7 cellular contexts compared by ENCODE assay signal in genomic region chr13:44434441-44435141, GRCh38.
A peak's percentile ranks its signal among the peaks of the same experiment; 100 is the strongest.
DNase-seq lines count a peak whose midpoint lies in the region; ATAC-seq, FAIRE-seq and TF ChIP-seq lines count a peak whose summit lies in the region.

No MANE protein-coding gene starts in this region.

- ATAC-seq in stimulated activated naive CD8-positive, alpha-beta T cell treated with anti-CD3 and anti-CD28 coated beads, Interleukin-15, amount 100 ng/mL, for 72 hours: no peak
- ATAC-seq in GM19452 (IDR thresholded peaks at IDR 0.05; ENCODE audit: unreplicated experiment) (no peak), HG03565 (IDR thresholded peaks at IDR 0.05; ENCODE audit: unreplicated experiment) (no peak)

- H3K9me3 ChIP-seq in astrocyte (ENCODE audit: insufficient read depth, low read depth, low read length) (no peaks in the 10 kb centered on the region), kidney (ENCODE audit: control insufficient read depth in 1 of 2, low read length in 2 of 2) (no peaks in the 10 kb centered on the region)

- H3K27ac Mint-ChIP-seq in IgD-negative memory B cell (peak overlapping the region in 2 of 3 donors; percentile 79 to 84), astrocyte (ENCODE audit: unreplicated experiment) (peak overlapping the region; percentile 64)
- no peak overlapping the region for H3K27ac Mint-ChIP-seq in stimulated activated naive CD8-positive, alpha-beta T cell treated with anti-CD3 and anti-CD28 coated beads, Interleukin-15, amount 100 ng/mL, for 72 hours

- peaks cover 40% of the 10 kb centered on the region for H3K79me2 ChIP-seq in astrocyte (ENCODE audit: insufficient read depth, low read length)

- intact Hi-C loops in kidney (cut with DNase I): no loop called here

- H3K27ac ChIP-seq in astrocyte (ENCODE audit: low read depth, low read length) (peak overlapping the region; percentile 62), kidney (ENCODE audit: low read depth in 2 of 2, low read length in 2 of 2) (peak overlapping the region; percentile 95 to 99)

- FAIRE-seq in astrocyte (lab: Jason Lieb, UNC) (no peak), kidney (lab: Jason Lieb, UNC) (no peak)

- H3K9me3 Mint-ChIP-seq in IgD-negative memory B cell: no peaks in the 10 kb centered on the region
- H3K9me3 Mint-ChIP-seq in astrocyte (ENCODE audit: unreplicated experiment): no peaks in the 10 kb centered on the region
- no peaks in the 10 kb centered on the region for H3K9me3 Mint-ChIP-seq in stimulated activated naive CD8-positive, alpha-beta T cell treated with anti-CD3 and anti-CD28 coated beads, Interleukin-15, amount 100 ng/mL, for 72 hours

- peaks cover 51% of the 10 kb centered on the region for H4K20me1 ChIP-seq in astrocyte (ENCODE audit: insufficient read depth, low read length)

- H3K4me1 ChIP-seq in astrocyte (ENCODE audit: insufficient read depth, low read length) (peaks cover 22% of the 10 kb centered on the region), kidney (ENCODE audit: control insufficient read depth in 1 of 2, insufficient read depth in 1 of 2, low read depth in 1 of 2, low read length in 2 of 2) (peaks cover 8 to 24% of the 10 kb centered on the region in 2 donors)

- H3K4me3 Mint-ChIP-seq in IgD-negative memory B cell: peak overlapping the region; percentile 81 to 95 (median 93)
- peak overlapping the region; percentile 95 for H3K4me3 Mint-ChIP-seq in astrocyte (ENCODE audit: unreplicated experiment)
- H3K4me3 Mint-ChIP-seq in stimulated activated naive CD8-positive, alpha-beta T cell treated with anti-CD3 and anti-CD28 coated beads, Interleukin-15, amount 100 ng/mL, for 72 hours: peak overlapping the region; percentile 87 to 90

- H3K27me3 Mint-ChIP-seq in IgD-negative memory B cell (peaks cover 19% of the 10 kb centered on the region), astrocyte (ENCODE audit: low read depth, unreplicated experiment) (no peaks in the 10 kb centered on the region)
- no peaks in the 10 kb centered on the region for H3K27me3 Mint-ChIP-seq in stimulated activated naive CD8-positive, alpha-beta T cell treated with anti-CD3 and anti-CD28 coated beads, Interleukin-15, amount 100 ng/mL, for 72 hours

- peak overlapping the region; percentile 99 for H3K4me3 ChIP-seq in astrocyte (ENCODE audit: insufficient read depth, low read depth, low read length)
- peak overlapping the region; percentile 68 to 88 for H3K4me3 ChIP-seq in kidney (ENCODE audit: low read length in 2 of 2)

- no peak overlapping the region for H2AFZ ChIP-seq in astrocyte (ENCODE audit: low read depth, low read length)

- H3K27me3 ChIP-seq in astrocyte (ENCODE audit: insufficient read depth, low read length): no peaks in the 10 kb centered on the region

- H3K36me3 Mint-ChIP-seq in IgD-negative memory B cell (peaks cover 6% of the 10 kb centered on the region), astrocyte (ENCODE audit: low read depth, unreplicated experiment) (peaks cover 9% of the 10 kb centered on the region)

- DNase-seq in astrocyte (ENCODE audit: low read depth) (no peak), kidney (peak; percentile 80), NCI-H1105 treated with DMSO at 0.1 percent for 48 hours (lab: John Stamatoyannopoulos, UW) (no peak)
- DNase-seq in stimulated activated naive CD8-positive, alpha-beta T cell treated with anti-CD3 and anti-CD28 coated beads, Interleukin-15, amount 100 ng/mL, for 72 hours: no peak

- TF ChIP-seq CTCF in astrocyte (IDR thresholded peaks at IDR 0.05; ENCODE audit: insufficient read depth, low read depth, low read length) (no peak), kidney (IDR thresholded peaks at IDR 0.05; ENCODE audit: borderline replicate concordance, extremely low read depth, insufficient read depth) (no peak)

- H3K4me2 ChIP-seq in astrocyte (ENCODE audit: low read length): peak overlapping the region; percentile 82

- H3K9ac ChIP-seq in astrocyte (ENCODE audit: low read length) (peak overlapping the region; percentile 99), kidney (ENCODE audit: low read length in 2 of 2) (peak overlapping the region; percentile 90 to 94)

- peaks cover 9 to 31% (median 14%) of the 10 kb centered on the region in 3 donors for H3K4me1 Mint-ChIP-seq in IgD-negative memory B cell
- peaks cover 29% of the 10 kb centered on the region for H3K4me1 Mint-ChIP-seq in astrocyte (ENCODE audit: low read depth, unreplicated experiment)
- H3K4me1 Mint-ChIP-seq in stimulated activated naive CD8-positive, alpha-beta T cell treated with anti-CD3 and anti-CD28 coated beads, Interleukin-15, amount 100 ng/mL, for 72 hours: peaks cover 32% of the 10 kb centered on the region

- peaks cover 16% of the 10 kb centered on the region for H3K36me3 ChIP-seq in astrocyte (ENCODE audit: insufficient read depth, low read length)
- H3K36me3 ChIP-seq in kidney (ENCODE audit: control insufficient read depth in 1 of 2, insufficient read depth in 2 of 2, low read length in 2 of 2): peaks cover 9 to 23% of the 10 kb centered on the region in 2 donors

Comparison
In these comparisons a context has a peak if more than half of its experiments do, and no peak if none do; other contexts are left out.
1. H3K27ac Mint-ChIP-seq: peak in IgD-negative memory B cell (2 of 3) and astrocyte (single experiment); none in stimulated activated naive CD8-positive, alpha-beta T cell treated with anti-CD3 and anti-CD28 coated beads, Interleukin-15, amount 100 ng/mL, for 72 hours (0 of 2).
2. Peak in every context shown above with its lines, with median percentiles within 50 percentile points of each other: H3K4me3 Mint-ChIP-seq.